Comparison of ENCODE assay signal across 1 cellular context in the genomic region with DNA sequence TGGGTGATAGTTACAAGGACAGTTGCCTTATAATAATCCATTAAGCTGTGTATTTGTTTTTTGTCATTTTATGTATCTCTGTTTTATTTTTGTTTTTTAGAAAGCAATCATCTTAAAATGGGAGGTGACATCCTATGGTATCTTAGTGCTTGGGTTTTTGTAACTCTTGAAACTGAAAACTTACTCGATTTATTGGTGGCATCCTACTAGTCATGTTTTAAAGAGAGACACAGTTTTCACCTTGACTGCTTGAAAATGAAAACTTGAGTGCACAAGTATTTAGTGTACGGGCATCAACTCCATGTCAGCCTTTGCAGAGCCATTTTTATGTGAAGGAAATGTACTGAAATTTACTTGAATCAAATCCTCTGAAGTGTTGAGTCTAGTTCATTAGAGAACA.
TF ChIP-seq lines count a peak whose summit lies in the region.

No MANE protein-coding gene starts in this region.

TF ChIP-seq in GM12878, 131 proteins besides CTCF, POLR2A, EP300 and RAD21 (continued from another document):
- TF ChIP-seq IKZF2 (IDR thresholded peaks at IDR 0.05) (0 out of 4 replicates have a peak, but pooled peaks of 1 of the 2 experiments have one; percentile 7), TBL1XR1 (IDR thresholded peaks at IDR 0.05; ENCODE audit: low read depth, low read length) (no peak)
